In genomic region chr5:124207118-124207517, GRCh38 we compare ENCODE assay signal across 19 cellular contexts.
DNase-seq lines count a peak whose midpoint lies in the region; TF ChIP-seq lines count a peak whose summit lies in the region.
"Had no signal": no experiment of that assay in that cellular context is flagged by ENCODE, and none has a peak within 500 bp of the region (broad histone marks: within the 10 kb centered on the region; RNA-seq: fewer than 3 reads in every experiment).

No MANE protein-coding gene starts in this region.

- no peak overlapping the region for H3K4me2 ChIP-seq in hepatocyte
- H3K4me2 ChIP-seq: BLaER1 treated with 17β-estradiol and CSF1 and Interleukin-3, amounts not matched to agents 10 nM and 100 nM had no signal

- peaks cover 68% of the 10 kb centered on the region for H3K9me3 Mint-ChIP-seq in nephron progenitor cell

- no peaks in the 10 kb centered on the region for H4K20me1 ChIP-seq in hepatocyte (ENCODE audit: insufficient read depth, poor library complexity, severe bottlenecking)
- H4K20me1 ChIP-seq: BLaER1 treated with 17β-estradiol and CSF1 and Interleukin-3, amounts not matched to agents 10 nM and 100 nM had no signal

- no peak for TF ChIP-seq CTCF in HEK293 (tag by site-specific recombination; IDR thresholded peaks at IDR 0.05)
- no peak for TF ChIP-seq CTCF in hepatocyte (IDR thresholded peaks at IDR 0.05; ENCODE audit: poor library complexity)
- TF ChIP-seq CTCF in nephron progenitor cell (IDR thresholded peaks at IDR 0.05) = no peak

- H3K4me1 Mint-ChIP-seq in nephron progenitor cell = peaks cover 10% of the 10 kb centered on the region

- H3K4me3 Mint-ChIP-seq in nephron progenitor cell = no peak overlapping the region
- H3K4me3 Mint-ChIP-seq: B cell; CD8-positive, alpha-beta T cell; HFFc6; IgD-negative memory B cell had no signal

- DNase-seq in HuH-7 (ENCODE audit: low spot score) = peak; percentile 42
- peak; percentile 20 for DNase-seq in hepatocyte (ENCODE audit: low spot score)
- DNase-seq in nephron progenitor cell = no peak
- DNase-seq in mucosa of gallbladder (ENCODE audit: low spot score) = no peak
- no peak for DNase-seq in AG20443 (ENCODE audit: low spot score)
- DNase-seq in COLO668 (lab: John Stamatoyannopoulos, UW; ENCODE audit: unreplicated experiment) = no peak
- DNase-seq: 8988T; CD8-positive, alpha-beta T cell; COR-L47; DMS 273 treated with DMSO at 0.1 percent for 48 hours; GDM1; HFFc6 had no signal

- no peaks in the 10 kb centered on the region for H3K27me3 ChIP-seq in hepatocyte
- H3K27me3 ChIP-seq: BLaER1 treated with 17β-estradiol and CSF1 and Interleukin-3, amounts not matched to agents 10 nM and 100 nM had no signal

- 30% methylated on average over 3 of the region's 3 CpGs for WGBS in hepatocyte (ENCODE audit: low lambda C conversion rate, missing lambda C conversion rate)

- H3K36me3 Mint-ChIP-seq in nephron progenitor cell (ENCODE audit: low read depth) = peaks cover 36% of the 10 kb centered on the region
- H3K36me3 Mint-ChIP-seq: CD8-positive, alpha-beta T cell had no signal

- H3K79me2 ChIP-seq in hepatocyte = no peaks in the 10 kb centered on the region

- H2AFZ ChIP-seq in hepatocyte = no peak overlapping the region
- H2AFZ ChIP-seq: GM23248 had no signal

- CTCF ChIA-PET in HEK293 (lab: Yijun Ruan, JAX) = no interaction called here

- H3K27ac ChIP-seq in HEK293 (ENCODE audit: extremely low read depth, low read depth, low read length) (no peak overlapping the region), hepatocyte (peak overlapping the region; percentile 32)
- H3K27ac ChIP-seq: BLaER1 treated with 17β-estradiol and CSF1 and Interleukin-3, amounts not matched to agents 10 nM and 100 nM; GM23248; HL-60 had no signal

- H3K9me3 ChIP-seq in HEK293 (ENCODE audit: control insufficient read depth, insufficient read depth, low read depth, low read length) = no peaks in the 10 kb centered on the region; the same call in none of the 2 replicates
- H3K9me3 ChIP-seq in hepatocyte (ENCODE audit: low read depth) = peaks cover 9% of the 10 kb centered on the region
- H3K9me3 ChIP-seq: HAP-1 had no signal

- no peaks in the 10 kb centered on the region for H3K27me3 Mint-ChIP-seq in nephron progenitor cell (ENCODE audit: low read depth, poor library complexity)
- H3K27me3 Mint-ChIP-seq: B cell, IgD-negative memory B cell had no signal

- H3K4me3 ChIP-seq in HEK293 (ENCODE audit: low read depth, low read length) = no peak overlapping the region
- H3K4me3 ChIP-seq in hepatocyte = no peak overlapping the region
- H3K4me3 ChIP-seq: BLaER1 treated with 17β-estradiol and CSF1 and Interleukin-3, amounts not matched to agents 10 nM and 100 nM; GM23248; HAP-1 had no signal

- POLR2A ChIA-PET in HEK293 (lab: Yijun Ruan, JAX) = no interaction called here

- H3K4me1 ChIP-seq in HEK293 (ENCODE audit: control insufficient read depth, insufficient read depth, low read length) = no peaks in the 10 kb centered on the region
- no peaks in the 10 kb centered on the region for H3K4me1 ChIP-seq in hepatocyte (ENCODE audit: insufficient read depth)
- H3K4me1 ChIP-seq: HAP-1 had no signal

- H3K36me3 ChIP-seq in HEK293 (ENCODE audit: control insufficient read depth in 2 of 2, insufficient read depth in 1 of 2, low read length in 2 of 2) = no peaks in the 10 kb centered on the region
- no peaks in the 10 kb centered on the region for H3K36me3 ChIP-seq in hepatocyte (replicated peaks; ENCODE audit: insufficient read depth, low read depth)
- H3K36me3 ChIP-seq: HAP-1 had no signal

- peak overlapping the region; percentile 0 for H3K27ac Mint-ChIP-seq in nephron progenitor cell
- H3K27ac Mint-ChIP-seq: B cell; CD8-positive, alpha-beta T cell; HFFc6; IgD-negative memory B cell had no signal

- H3K9me2 ChIP-seq in hepatocyte (replicated peaks; ENCODE audit: insufficient read depth) = no peaks in the 10 kb centered on the region

TF ChIP-seq in HEK293, 187 proteins besides CTCF, POLR2A, EP300 and RAD21:
- TF ChIP-seq, protein P1, sequence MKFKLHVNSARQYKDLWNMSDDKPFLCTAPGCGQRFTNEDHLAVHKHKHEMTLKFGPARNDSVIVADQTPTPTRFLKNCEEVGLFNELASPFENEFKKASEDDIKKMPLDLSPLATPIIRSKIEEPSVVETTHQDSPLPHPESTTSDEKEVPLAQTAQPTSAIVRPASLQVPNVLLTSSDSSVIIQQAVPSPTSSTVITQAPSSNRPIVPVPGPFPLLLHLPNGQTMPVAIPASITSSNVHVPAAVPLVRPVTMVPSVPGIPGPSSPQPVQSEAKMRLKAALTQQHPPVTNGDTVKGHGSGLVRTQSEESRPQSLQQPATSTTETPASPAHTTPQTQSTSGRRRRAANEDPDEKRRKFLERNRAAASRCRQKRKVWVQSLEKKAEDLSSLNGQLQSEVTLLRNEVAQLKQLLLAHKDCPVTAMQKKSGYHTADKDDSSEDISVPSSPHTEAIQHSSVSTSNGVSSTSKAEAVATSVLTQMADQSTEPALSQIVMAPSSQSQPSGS (tag by site-specific recombination; IDR thresholded peaks at IDR 0.05; ENCODE audit: low read depth) = peak; percentile 41; the same call in 1 of the 2 replicates
- TF ChIP-seq EGR2 (tag by site-specific recombination; IDR thresholded peaks at IDR 0.05; ENCODE audit: low read depth) (no peak), ZNF23 (tag by site-specific recombination; IDR thresholded peaks at IDR 0.05; ENCODE audit: borderline replicate concordance) (no peak), KLF16 (tag by site-specific recombination; IDR thresholded peaks at IDR 0.05) (peak; percentile 37; the same call in 1 of the 2 replicates), FEZF1 (tag by site-specific recombination; IDR thresholded peaks at IDR 0.05) (peak; percentile 65), ZNF629 (tag by site-specific recombination; IDR thresholded peaks at IDR 0.05) (no peak), ZNF843 (tag by site-specific recombination; IDR thresholded peaks at IDR 0.05) (peak; percentile 72), PRDM4 (tag by site-specific recombination; IDR thresholded peaks at IDR 0.05) (peak; percentile 58; the same call in 1 of the 2 replicates), PRDM6 (tag by site-specific recombination; IDR thresholded peaks at IDR 0.05) (peak; percentile 64)
- TF ChIP-seq, protein P2, sequence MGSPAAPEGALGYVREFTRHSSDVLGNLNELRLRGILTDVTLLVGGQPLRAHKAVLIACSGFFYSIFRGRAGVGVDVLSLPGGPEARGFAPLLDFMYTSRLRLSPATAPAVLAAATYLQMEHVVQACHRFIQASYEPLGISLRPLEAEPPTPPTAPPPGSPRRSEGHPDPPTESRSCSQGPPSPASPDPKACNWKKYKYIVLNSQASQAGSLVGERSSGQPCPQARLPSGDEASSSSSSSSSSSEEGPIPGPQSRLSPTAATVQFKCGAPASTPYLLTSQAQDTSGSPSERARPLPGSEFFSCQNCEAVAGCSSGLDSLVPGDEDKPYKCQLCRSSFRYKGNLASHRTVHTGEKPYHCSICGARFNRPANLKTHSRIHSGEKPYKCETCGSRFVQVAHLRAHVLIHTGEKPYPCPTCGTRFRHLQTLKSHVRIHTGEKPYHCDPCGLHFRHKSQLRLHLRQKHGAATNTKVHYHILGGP (tag by site-specific recombination; IDR thresholded peaks at IDR 0.05) = peak; percentile 65

Comparison
In these comparisons a context has a peak if more than half of its experiments do, and no peak if none do; other contexts are left out.
1. DNase-seq: peak in HuH-7 (single experiment) and hepatocyte (single experiment); none in nephron progenitor cell (single experiment), mucosa of gallbladder (single experiment), AG20443 (single experiment) and COLO668 (single experiment).